ENCODE assay signal across 8 cellular contexts in the genomic region with DNA sequence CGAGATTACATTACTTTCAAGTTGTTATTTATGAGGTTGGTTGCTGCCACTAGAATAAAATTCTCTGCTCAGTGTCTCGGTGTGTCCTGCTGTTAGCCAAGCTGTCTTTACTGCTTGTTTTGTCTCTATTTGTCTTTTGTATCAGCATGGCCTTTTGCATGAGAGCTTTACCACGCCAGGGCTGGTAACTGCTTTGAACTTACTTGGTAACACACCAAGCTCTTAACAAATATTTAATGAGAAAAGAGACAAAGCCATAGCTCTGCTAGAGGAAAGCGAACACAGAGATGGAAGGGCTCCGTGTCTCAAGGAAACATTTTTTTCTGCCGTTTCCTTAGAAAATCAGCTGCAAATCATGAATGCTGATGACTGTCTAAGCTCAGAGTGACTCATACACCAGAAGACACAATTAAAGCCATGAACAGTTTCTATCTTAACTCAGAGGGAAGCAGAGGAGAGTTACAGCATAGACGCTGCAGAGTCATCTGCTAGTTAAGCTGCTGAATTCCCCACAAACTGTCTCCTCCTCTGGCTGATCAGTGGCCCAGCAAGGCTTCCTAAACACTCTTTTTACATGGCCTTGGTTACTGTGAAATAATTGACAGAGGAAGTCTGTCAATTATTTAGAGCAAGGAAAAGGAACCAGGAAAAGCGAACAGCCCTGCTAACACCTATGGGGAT. TPM values are rescaled to one million over a fixed set of nuclear protein-coding genes. Genes with fewer than 3 reads are reported as not detected.
DNase-seq lines count a peak whose midpoint lies in the region; ATAC-seq and TF ChIP-seq lines count a peak whose summit lies in the region.

No MANE protein-coding gene starts in this region.

- H3K9ac ChIP-seq in skeletal muscle tissue (ENCODE audit: low read depth in 1 of 3, low read length in 3 of 3), result no peak overlapping the region

- no peak for DNase-seq in Right ventricle myocardium superior
- no peak for DNase-seq in stimulated activated naive CD4-positive, alpha-beta T cell treated with Interleukin-2 at 50 U/mL for 16 hours (lab: John Stamatoyannopoulos, UW)
- DNase-seq in stimulated activated CD4-positive, alpha-beta T cell treated with anti-CD3 and anti-CD28 coated beads, Interleukin-12 subunit alpha, Interleukin-12 subunit beta, amount 100 ng/mL, for 4 hours, result no peak

- ATAC-seq in GM18511 (IDR thresholded peaks at IDR 0.05; ENCODE audit: unreplicated experiment) (peak; percentile 51), HG03108 (IDR thresholded peaks at IDR 0.05; ENCODE audit: unreplicated experiment) (peak; percentile 51), Right ventricle myocardium superior (ENCODE audit: poor library complexity) (peak; percentile 43), HG03097 (IDR thresholded peaks at IDR 0.05; ENCODE audit: low FRiP score, unreplicated experiment) (no peak)

- no peaks in the 10 kb centered on the region for H3K36me3 ChIP-seq in skeletal muscle tissue (ENCODE audit: control insufficient read depth in 3 of 3, insufficient read depth in 3 of 3, low read length in 3 of 3)

- intact Hi-C loops in Right ventricle myocardium superior (cut with DNase I), result no loop called here

- H3K4me3 ChIP-seq in skeletal muscle tissue (ENCODE audit: low read length in 3 of 3), result peak overlapping the region in 1 of 3 donors; percentile 33

- peak overlapping the region; percentile 17; the same call in 1 of the 2 replicates for H3K27ac ChIP-seq in VCaP
- H3K27ac ChIP-seq in skeletal muscle tissue (ENCODE audit: low read depth, low read length), result peak overlapping the region; percentile 62

- peaks cover 6 to 20% (median 8%) of the 10 kb centered on the region in 3 donors for H3K4me1 ChIP-seq in skeletal muscle tissue (ENCODE audit: control insufficient read depth in 3 of 3, insufficient read depth in 3 of 3, low read length in 3 of 3)

- H3K9me3 ChIP-seq in skeletal muscle tissue (ENCODE audit: control insufficient read depth in 3 of 3, low read length in 3 of 3), result no peaks in the 10 kb centered on the region

- no peaks in the 10 kb centered on the region for H3K27me3 ChIP-seq in skeletal muscle tissue (ENCODE audit: control insufficient read depth in 3 of 3, insufficient read depth in 3 of 3, low read length in 3 of 3)

- TF ChIP-seq CTCF in VCaP (conservative IDR thresholded peaks at IDR 0.05), result no peak

RNA-seq across cellular contexts. Expression of gene AGPAT4, which starts 44.8 kb away (rescaled TPM):
- total RNA-seq in Right ventricle myocardium superior, result 2.1 TPM
- 18.3 TPM for total RNA-seq in skeletal muscle tissue
